Comparison of ENCODE assay signal across 30 cellular contexts in genomic region chr5:178100774-178101173, GRCh38.
"Had no signal": no experiment of that assay in that cellular context is flagged by ENCODE, and none has a peak within 500 bp of the region (broad histone marks: within the 10 kb centered on the region; RNA-seq: fewer than 3 reads in every experiment).

No MANE protein-coding gene starts in this region.

- DNase-seq: heart right ventricle; islet precursor cell; kidney glomerular epithelial cell; left cardiac atrium; lower lobe of right lung; mammary epithelial cell; mesenchymal stem cell; naive B cell; natural killer cell; nephron progenitor cell; occipital lobe; stimulated activated CD4-positive, alpha-beta T cell treated with anti-CD3 and anti-CD28 coated beads, Interleukin-12 subunit alpha, Interleukin-12 subunit beta, amount 100 ng/mL, for 4 hours; stimulated activated CD4-positive, alpha-beta T cell treated with anti-CD3 and anti-CD28 coated beads, Interleukin-15, amount 100 ng/mL, for 24 hours; stimulated activated CD4-positive, alpha-beta T cell treated with anti-CD3 and anti-CD28 coated beads, Interleukin-2, amount 100 ng/mL, for 24 hours; stimulated activated CD4-positive, alpha-beta T cell treated with anti-CD3 and anti-CD28 coated beads, Interleukin-4, amount 100 ng/mL, for 1 hour; stimulated activated naive B cell treated with anti-CD40 and anti-IgM and Interleukin-4, amounts not matched to agents 10 μg/mL and 1 μg/mL and 100 μg/mL, for 72 hours; stimulated activated naive CD8-positive, alpha-beta T cell treated with anti-CD3 and anti-CD28 coated beads, Interleukin-15, Interleukin-2, amounts not matched to agents 100 U/mL and 50 U/mL, for 24 hours; stomach; testis; thyroid gland; upper lobe of right lung had no signal

- ATAC-seq: heart right ventricle; left cardiac atrium; left lung; lower lobe of right lung; natural killer cell; sciatic nerve; stimulated activated naive B cell treated with anti-CD40 and anti-IgM and Interleukin-4, amounts not matched to agents 10 μg/mL and 1 μg/mL and 100 μg/mL, for 72 hours; stimulated activated naive CD8-positive, alpha-beta T cell treated with anti-CD3 and anti-CD28 coated beads, Interleukin-15, Interleukin-2, amounts not matched to agents 100 U/mL and 50 U/mL, for 24 hours; upper lobe of right lung had no signal

- H3K4me1 ChIP-seq: heart right ventricle, left lung, lower lobe of right lung, neural progenitor cell, right atrium auricular region, testis, upper lobe of right lung had no signal

- H2AFZ ChIP-seq: hepatocyte, neural progenitor cell, parathyroid adenoma had no signal

- H3K79me2 ChIP-seq: hepatocyte, parathyroid adenoma had no signal

- H3K9ac ChIP-seq: neural progenitor cell, parathyroid adenoma had no signal

- FAIRE-seq: urothelium cell line had no signal

- H3K4me3 ChIP-seq: heart right ventricle, hepatocyte, left lung, lower lobe of right lung, neural progenitor cell, right atrium auricular region, skin epidermis, stomach, testis, thyroid gland, upper lobe of right lung had no signal

- H3K36me3 ChIP-seq: heart right ventricle, left lung, lower lobe of right lung, neural progenitor cell, neutrophil, right atrium auricular region, stomach, thyroid gland, upper lobe of right lung had no signal

- H3K4me2 ChIP-seq: hepatocyte, neural progenitor cell had no signal

- H3K9me3 ChIP-seq: heart right ventricle, left lung, lower lobe of right lung, neutrophil, right atrium auricular region, stomach, testis, thyroid gland, upper lobe of right lung had no signal

- H3K27ac ChIP-seq: heart right ventricle, hepatocyte, left lung, lower lobe of right lung, neural progenitor cell, neutrophil, parathyroid adenoma, right atrium auricular region, skin epidermis, stomach, testis, thyroid gland, upper lobe of right lung had no signal

- H3K27me3 ChIP-seq: hepatocyte, left lung, neural progenitor cell, right atrium auricular region, testis, thyroid gland, upper lobe of right lung had no signal
